ENCODE assay signal across 12 cellular contexts in genomic region chr17:2177235-2177811, GRCh38.
A peak's percentile ranks its signal among the peaks of the same experiment; 100 is the strongest.
DNase-seq lines count a peak whose midpoint lies in the region; ATAC-seq and TF ChIP-seq lines count a peak whose summit lies in the region.
"Had no signal": no experiment of that assay in that cellular context is flagged by ENCODE, and none has a peak within 500 bp of the region (broad histone marks: within the 10 kb centered on the region; RNA-seq: fewer than 3 reads in every experiment).

No MANE protein-coding gene starts in this region.

- H3K27ac ChIP-seq in esophagus muscularis mucosa (replicated peaks in 1 of 4) (peak overlapping the region; percentile 86 to 93 (median 89)), osteoblast (ENCODE audit: low read depth, low read length) (peak overlapping the region; percentile 50)

- no peak for TF ChIP-seq POLR2A in esophagus muscularis mucosa (IDR thresholded peaks at IDR 0.05; ENCODE audit: low read depth)

- TF ChIP-seq EP300 in esophagus muscularis mucosa (IDR thresholded peaks at IDR 0.05) = no peak

- H3K4me1 ChIP-seq in esophagus muscularis mucosa (peaks cover 99 to 100% (median 100%) of the 10 kb centered on the region in 4 donors), osteoblast (ENCODE audit: insufficient read depth, low read length) (peaks cover 90% of the 10 kb centered on the region)

- DNase-seq in DMS153 treated with DMSO at 0.1 percent for 48 hours (lab: John Stamatoyannopoulos, UW; ENCODE audit: unreplicated experiment) = peak; percentile 32
- peak; percentile 74 for DNase-seq in NCI-H69 (lab: John Stamatoyannopoulos, UW)
- DNase-seq in esophagus muscularis mucosa (ENCODE audit: extremely low spot score) = no peak
- DNase-seq in osteoblast (ENCODE audit: insufficient read length, low spot score, missing footprints) = no peak
- DNase-seq in occipital lobe (lab: John Stamatoyannopoulos, UW) = no peak
- DNase-seq in cortex of kidney (lab: John Stamatoyannopoulos, UW) = no peak
- no peak for DNase-seq in GM03348 (ENCODE audit: low spot score)
- DNase-seq: activated T-cell treated with anti-CD3 and anti-CD28 coated beads, Interleukin-2, amount 50 U/mL, for 48 hours; CD4-positive, alpha-beta T cell; NCI-H226; stimulated activated CD4-positive, alpha-beta T cell treated with anti-CD3 and anti-CD28 coated beads, Interleukin-2, amount 100 ng/mL, for 24 hours had no signal

- H4K20me1 ChIP-seq in osteoblast (ENCODE audit: insufficient read depth, low read length) = no peaks in the 10 kb centered on the region

- intact Hi-C loops in esophagus muscularis mucosa (cut with DNase I) = loop anchor here (5.0 kb wide), 3 partner anchors 35 to 120 kb away; partner anchors contain the start of gene HIC1

- ATAC-seq in GM18517 (IDR thresholded peaks at IDR 0.05; ENCODE audit: unreplicated experiment) = no peak

- H3K4me3 ChIP-seq in esophagus muscularis mucosa (no peak overlapping the region), osteoblast (ENCODE audit: insufficient read depth, low read length) (no peak overlapping the region)

- H3K36me3 ChIP-seq in esophagus muscularis mucosa (no peaks in the 10 kb centered on the region), osteoblast (ENCODE audit: insufficient read depth, low read length) (no peaks in the 10 kb centered on the region)

- 53% methylated on average over 2 of the region's 4 CpGs for WGBS in esophagus muscularis mucosa

- no peaks in the 10 kb centered on the region for H3K27me3 ChIP-seq in esophagus muscularis mucosa
- no peaks in the 10 kb centered on the region for H3K27me3 ChIP-seq in osteoblast (ENCODE audit: insufficient read depth, low read length)

- peak overlapping the region; percentile 28 for H3K4me2 ChIP-seq in osteoblast (ENCODE audit: insufficient read depth, low read length)

- no peaks in the 10 kb centered on the region for H3K79me2 ChIP-seq in osteoblast (ENCODE audit: insufficient read depth, low read length)

- no peaks in the 10 kb centered on the region for H3K9me3 ChIP-seq in esophagus muscularis mucosa
- H3K9me3 ChIP-seq in osteoblast (ENCODE audit: low read depth, low read length) = no peaks in the 10 kb centered on the region

- TF ChIP-seq CTCF in esophagus muscularis mucosa (IDR thresholded peaks at IDR 0.05) (no peak), osteoblast (IDR thresholded peaks at IDR 0.05; ENCODE audit: extremely low read depth, low read depth, low read length) (no peak)

- no peak overlapping the region for H2AFZ ChIP-seq in osteoblast (ENCODE audit: low read length)

Comparison
In these comparisons a context has a peak if more than half of its experiments do, and no peak if none do; other contexts are left out.
1. DNase-seq: peak in DMS153 treated with DMSO at 0.1 percent for 48 hours (single experiment) and NCI-H69 (single experiment); none in esophagus muscularis mucosa (single experiment), osteoblast (single experiment), occipital lobe (single experiment), cortex of kidney (single experiment) and GM03348 (single experiment).